Comparison of ENCODE assay signal across 24 cellular contexts in the genomic region with DNA sequence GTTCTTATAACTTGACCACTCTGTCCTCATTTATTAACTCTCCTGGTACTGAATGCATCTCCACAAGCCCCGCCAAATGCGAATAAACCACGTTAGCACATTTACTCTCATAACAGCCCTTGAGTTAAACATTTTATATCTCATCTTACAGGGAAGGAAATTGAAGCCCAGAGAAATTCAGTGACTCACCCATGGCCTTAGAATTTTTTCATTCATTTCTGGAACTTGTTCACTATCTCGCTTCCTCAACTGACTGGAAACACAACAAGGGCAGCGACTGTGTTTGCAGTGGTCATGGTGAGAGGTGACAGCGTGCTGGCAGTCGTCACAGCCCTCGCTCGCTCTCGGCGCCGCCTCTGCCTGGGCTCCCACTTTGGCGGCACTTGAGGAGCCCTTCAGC.
"Had no signal": no experiment of that assay in that cellular context is flagged by ENCODE, and none has a peak within 500 bp of the region (broad histone marks: within the 10 kb centered on the region; RNA-seq: fewer than 3 reads in every experiment).

No MANE protein-coding gene starts in this region.

- H3K36me3 Mint-ChIP-seq: stimulated activated effector memory CD8-positive, alpha-beta T cell treated with anti-CD3 and anti-CD28 coated beads, Interleukin-12 subunit alpha, Interleukin-12 subunit beta, amount 100 ng/mL, for 72 hours; T-cell had no signal

- H3K9me3 ChIP-seq: ascending aorta, lower lobe of right lung, ovary, psoas muscle, stomach had no signal

- H3K27ac ChIP-seq: ascending aorta, epithelial cell of prostate, lower lobe of right lung, ovary, psoas muscle, skin epidermis, WERI-Rb-1 had no signal

- H3K4me3 ChIP-seq: ascending aorta, lower lobe of right lung, ovary, psoas muscle, skin epidermis, stomach had no signal

- FAIRE-seq: bronchial epithelial cell, frontal cortex, keratinocyte had no signal

- H3K27ac Mint-ChIP-seq: activated T-cell treated with anti-CD3 and anti-CD28 coated beads, Interleukin-2, amount 50 U/mL, for 72 hours; effector memory CD8-positive, alpha-beta T cell; stimulated activated effector memory CD8-positive, alpha-beta T cell treated with anti-CD3 and anti-CD28 coated beads, Interleukin-12 subunit alpha, Interleukin-12 subunit beta, amount 100 ng/mL, for 72 hours; T-cell had no signal

- H3K9me3 Mint-ChIP-seq: activated T-cell treated with anti-CD3 and anti-CD28 coated beads, Interleukin-2, amount 50 U/mL, for 72 hours; effector memory CD8-positive, alpha-beta T cell; stimulated activated effector memory CD8-positive, alpha-beta T cell treated with anti-CD3 and anti-CD28 coated beads, Interleukin-12 subunit alpha, Interleukin-12 subunit beta, amount 100 ng/mL, for 72 hours; T-cell had no signal

- H3K4me1 ChIP-seq: ascending aorta, lower lobe of right lung, psoas muscle, stomach had no signal

- DNase-seq: activated CD4-positive, alpha-beta T cell treated with anti-CD3 and anti-CD28 coated beads for 1 hour; activated CD4-positive, alpha-beta T cell treated with anti-CD3 and anti-CD28 coated beads, Interleukin-2, amount 50 U/mL, for 4 hours; activated effector memory CD4-positive, alpha-beta T cell treated with anti-CD3 and anti-CD28 coated beads, Interleukin-2, amount 50 U/mL, for 16 hours; activated naive CD4-positive, alpha-beta T cell treated with anti-CD3 and anti-CD28 coated beads, Interleukin-2, amount 50 U/mL, for 16 hours; activated T-cell treated with anti-CD3 and anti-CD28 coated beads, Interleukin-2, amount 50 U/mL, for 72 hours; effector memory CD8-positive, alpha-beta T cell; hypothalamus; lower lobe of right lung; midbrain; ovary; psoas muscle; right cardiac atrium; stimulated activated CD4-positive, alpha-beta T cell treated with anti-CD3 and anti-CD28 coated beads, Interleukin-4, amount 100 ng/mL, for 24 hours; stomach; T-cell; T-helper 9 cell; WERI-Rb-1 had no signal

- H3K36me3 ChIP-seq: ascending aorta, lower lobe of right lung, ovary, stomach, WERI-Rb-1 had no signal

- H3K27me3 ChIP-seq: ascending aorta, ovary, stomach had no signal

- H3K4me1 Mint-ChIP-seq: stimulated activated effector memory CD8-positive, alpha-beta T cell treated with anti-CD3 and anti-CD28 coated beads, Interleukin-12 subunit alpha, Interleukin-12 subunit beta, amount 100 ng/mL, for 72 hours had no signal

- H3K4me3 Mint-ChIP-seq: activated T-cell treated with anti-CD3 and anti-CD28 coated beads, Interleukin-2, amount 50 U/mL, for 72 hours; effector memory CD8-positive, alpha-beta T cell; stimulated activated effector memory CD8-positive, alpha-beta T cell treated with anti-CD3 and anti-CD28 coated beads, Interleukin-12 subunit alpha, Interleukin-12 subunit beta, amount 100 ng/mL, for 72 hours; T-cell had no signal
